In the genomic region with DNA sequence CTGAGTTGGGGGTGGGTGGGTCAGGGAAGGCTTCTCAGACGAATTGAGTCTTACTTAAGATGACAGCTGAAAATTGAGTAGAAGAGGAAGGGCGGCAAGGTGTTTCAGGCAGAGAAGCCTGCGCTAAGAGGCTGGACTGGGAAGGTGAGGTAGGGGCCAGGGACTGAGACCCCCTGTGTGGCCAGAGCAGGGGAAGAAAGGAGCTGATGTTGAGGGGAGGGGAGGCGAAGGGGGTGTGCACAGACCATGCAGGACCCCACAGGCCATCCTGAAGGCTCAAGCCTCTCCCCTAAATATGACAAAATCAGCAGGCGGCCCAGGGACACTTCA, we compare ENCODE assay signal across 11 cellular contexts. TPM values are rescaled to one million over a fixed set of nuclear protein-coding genes. Genes with fewer than 3 reads are reported as not detected.
DNase-seq lines count a peak whose midpoint lies in the region; ATAC-seq, FAIRE-seq and TF ChIP-seq lines count a peak whose summit lies in the region.
"Had no signal": no experiment of that assay in that cellular context is flagged by ENCODE, and none has a peak within 500 bp of the region (broad histone marks: within the 10 kb centered on the region; RNA-seq: fewer than 3 reads in every experiment).

No MANE protein-coding gene starts in this region.

- H3K27me3 Mint-ChIP-seq in activated T-cell treated with anti-CD3 and anti-CD28 coated beads, Interleukin-2, amount 50 U/mL, for 72 hours (ENCODE audit: low read depth) = peaks cover 26% of the 10 kb centered on the region
- peaks cover 10% of the 10 kb centered on the region for H3K27me3 Mint-ChIP-seq in activated naive CD8-positive, alpha-beta T cell

- H3K4me1 Mint-ChIP-seq in activated T-cell treated with anti-CD3 and anti-CD28 coated beads, Interleukin-2, amount 50 U/mL, for 72 hours (ENCODE audit: low read depth) = peaks cover 27% of the 10 kb centered on the region
- peaks cover 21% of the 10 kb centered on the region for H3K4me1 Mint-ChIP-seq in activated naive CD8-positive, alpha-beta T cell (ENCODE audit: low read depth)

- H3K27me3 ChIP-seq in iPS-20b (ENCODE audit: insufficient read depth, low read length) = peaks cover 38% of the 10 kb centered on the region
- no peaks in the 10 kb centered on the region for H3K27me3 ChIP-seq in thoracic aorta (replicated peaks; ENCODE audit: insufficient read depth)
- H3K27me3 ChIP-seq in pancreas = no peaks in the 10 kb centered on the region
- H3K27me3 ChIP-seq: ascending aorta, uterus had no signal

- WGBS in pancreas, 2 donors = 87 to 93% methylated on average over 5 of the region's 5 CpGs

- no peak for ATAC-seq in activated T-cell treated with anti-CD3 and anti-CD28 coated beads, Interleukin-2, amount 50 U/mL, for 72 hours (replicated peaks in 1 of 2)
- ATAC-seq in thoracic aorta (ENCODE audit: insufficient number of reproducible peaks, low FRiP score, low read depth) (no peak), pancreas (no peak), GM21576 (IDR thresholded peaks at IDR 0.05; ENCODE audit: unreplicated experiment) (no peak), HG02885 (IDR thresholded peaks at IDR 0.05; ENCODE audit: poor library complexity, unreplicated experiment) (no peak)

- FAIRE-seq in pancreas (lab: Jason Lieb, UNC) = no peak

- TF ChIP-seq CTCF in thoracic aorta (IDR thresholded peaks at IDR 0.05) (no peak), pancreas (IDR thresholded peaks at IDR 0.05) (no peak)

- no peak overlapping the region for H3K27ac ChIP-seq in iPS-20b (ENCODE audit: low read length)
- no peak overlapping the region for H3K27ac ChIP-seq in thoracic aorta
- no peak overlapping the region for H3K27ac ChIP-seq in pancreas

- H3K4me3 ChIP-seq in iPS-20b (ENCODE audit: low read length) (peak overlapping the region; percentile 70), thoracic aorta (peak overlapping the region; percentile 73), pancreas (no peak overlapping the region)

- no peaks in the 10 kb centered on the region for H3K36me3 ChIP-seq in iPS-20b (ENCODE audit: insufficient read depth, low read depth, low read length)
- no peaks in the 10 kb centered on the region for H3K36me3 ChIP-seq in thoracic aorta
- no peaks in the 10 kb centered on the region for H3K36me3 ChIP-seq in pancreas
- H3K36me3 ChIP-seq: ascending aorta, uterus had no signal

- H3K9me3 ChIP-seq in iPS-20b (ENCODE audit: insufficient read depth, low read depth, low read length) (0 out of 2 replicates have a peak, but pooled peaks cover 3% of the 10 kb centered on the region), thoracic aorta (no peaks in the 10 kb centered on the region), pancreas (no peaks in the 10 kb centered on the region)
- H3K9me3 ChIP-seq: ascending aorta, uterus had no signal

- peak overlapping the region; percentile 85 to 94 for H3K4me3 Mint-ChIP-seq in activated T-cell treated with anti-CD3 and anti-CD28 coated beads, Interleukin-2, amount 50 U/mL, for 72 hours
- peak overlapping the region; percentile 88 for H3K4me3 Mint-ChIP-seq in activated naive CD8-positive, alpha-beta T cell

- no peak overlapping the region for H3K9ac ChIP-seq in iPS-20b (ENCODE audit: low read depth, low read length)

- no peaks in the 10 kb centered on the region for H3K9me3 Mint-ChIP-seq in activated T-cell treated with anti-CD3 and anti-CD28 coated beads, Interleukin-2, amount 50 U/mL, for 72 hours
- H3K9me3 Mint-ChIP-seq in activated naive CD8-positive, alpha-beta T cell (ENCODE audit: low read depth) = no peaks in the 10 kb centered on the region

- no peak for DNase-seq in activated T-cell treated with anti-CD3 and anti-CD28 coated beads, Interleukin-2, amount 50 U/mL, for 72 hours
- no peak for DNase-seq in activated T-cell treated with anti-CD3 and anti-CD28 coated beads for 4 hours
- DNase-seq in thoracic aorta (ENCODE audit: low spot score) = no peak
- DNase-seq in pancreas = no peak
- DNase-seq: NCI-H524 treated with DMSO at 0.1 percent for 48 hours had no signal

- peaks cover under 1 to 4% of the 10 kb centered on the region in 2 donors for H3K36me3 Mint-ChIP-seq in activated T-cell treated with anti-CD3 and anti-CD28 coated beads, Interleukin-2, amount 50 U/mL, for 72 hours (ENCODE audit: insufficient read depth in 2 of 2)
- no peaks in the 10 kb centered on the region for H3K36me3 Mint-ChIP-seq in activated naive CD8-positive, alpha-beta T cell

- H3K4me1 ChIP-seq in iPS-20b (ENCODE audit: insufficient read depth, low read length) (peaks cover 7% of the 10 kb centered on the region; the same call in 1 of the 2 replicates), thoracic aorta (ENCODE audit: control insufficient read depth in 1 of 2, low read depth in 2 of 2) (peaks cover 17 to 25% of the 10 kb centered on the region in 2 donors), pancreas (peaks cover 0 to 4% (median 3%) of the 10 kb centered on the region in 3 donors)
- H3K4me1 ChIP-seq: uterus had no signal

- peak overlapping the region; percentile 78 for H3K27ac Mint-ChIP-seq in activated T-cell treated with anti-CD3 and anti-CD28 coated beads, Interleukin-2, amount 50 U/mL, for 72 hours
- peak overlapping the region; percentile 93 for H3K27ac Mint-ChIP-seq in activated naive CD8-positive, alpha-beta T cell

- intact Hi-C loops in pancreas (cut with DNase I) = loop anchor here in 1 of 3 donors (5.0 kb wide), 1 partner anchor 60 kb away; no protein-coding TSS in a partner anchor

RNA-seq across cellular contexts. Expression of gene CREB3L1, which starts 40.6 kb away (rescaled TPM):
- not detected for total RNA-seq in activated T-cell treated with anti-CD3 and anti-CD28 coated beads, Interleukin-2, amount 50 U/mL, for 72 hours
- total RNA-seq in thoracic aorta = 1 to 10 TPM; 3.0 to 7.6 TPM
- total RNA-seq in pancreas = 100 to 1,000 TPM in 1 of 6 donors, 10 to 100 TPM in 5; 26.3 to 129 (median 47.9) TPM
- 10 to 100 TPM; 40.1 to 59.1 TPM for polyA plus RNA-seq in pancreas

Comparison
In these comparisons a context has a peak if more than half of its experiments do, and no peak if none do; other contexts are left out.
1. H3K4me3 ChIP-seq: peak in iPS-20b (single experiment) and thoracic aorta (single experiment); none in pancreas (0 of 4).